ENCODE assay signal across 26 cellular contexts in the genomic region with DNA sequence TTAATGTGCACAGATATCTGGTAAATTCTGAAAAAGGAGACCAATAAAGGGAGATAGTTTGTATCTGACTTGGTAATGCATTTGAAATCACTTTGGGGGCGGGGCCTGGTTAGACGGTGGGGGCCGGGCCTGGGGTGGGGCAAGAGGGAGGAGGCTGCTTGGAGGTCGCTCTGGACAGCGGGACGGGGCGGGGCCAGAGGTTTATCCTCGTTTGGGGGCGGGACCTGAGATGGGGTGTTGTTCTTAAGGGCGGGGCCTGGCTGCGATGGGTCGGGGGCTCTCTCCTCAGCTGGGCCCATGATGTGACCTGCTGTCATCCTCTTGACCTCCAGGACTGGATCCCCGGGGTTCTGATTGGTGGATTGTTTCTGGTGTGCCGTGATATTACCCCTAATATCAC.
"Had no signal": no experiment of that assay in that cellular context is flagged by ENCODE, and none has a peak within 500 bp of the region (broad histone marks: within the 10 kb centered on the region; RNA-seq: fewer than 3 reads in every experiment).

No MANE protein-coding gene starts in this region.

- H3K79me2 ChIP-seq: parathyroid adenoma had no signal

- H2AFZ ChIP-seq: parathyroid adenoma had no signal

- H3K27me3 ChIP-seq: breast epithelium, esophagus muscularis mucosa, foreskin keratinocyte, heart right ventricle, spleen had no signal

- H3K36me3 Mint-ChIP-seq: immature natural killer cell had no signal

- DNase-seq: activated CD8-positive, alpha-beta memory T cell treated with anti-CD3 and anti-CD28 coated beads, Interleukin-2, amount 10 ng/mL, durations not matched to agents 7 days and 5 days; activated CD8-positive, alpha-beta T cell treated with anti-CD3 and anti-CD28 coated beads, Interleukin-2, amount 10 ng/mL, durations not matched to agents 7 days and 5 days; activated T-cell treated with anti-CD3 and anti-CD28 coated beads, Interleukin-2, amount 50 U/mL, for 48 hours; foreskin keratinocyte; heart right ventricle; immature natural killer cell; naive B cell; nephron progenitor cell; nucleus accumbens; right cardiac atrium; spleen; stimulated activated naive CD8-positive, alpha-beta T cell treated with anti-CD3 and anti-CD28 coated beads, Interleukin-15, Interleukin-2, amounts not matched to agents 100 U/mL and 50 U/mL, for 24 hours; T1000; trophoblast cell; WERI-Rb-1 had no signal

- H3K4me3 ChIP-seq: breast epithelium, esophagus muscularis mucosa, heart right ventricle, lung, spleen, thoracic aorta had no signal

- H3K27ac Mint-ChIP-seq: activated CD8-positive, alpha-beta memory T cell treated with anti-CD3 and anti-CD28 coated beads, Interleukin-2, amount 10 ng/mL, durations not matched to agents 7 days and 5 days; activated CD8-positive, alpha-beta T cell treated with anti-CD3 and anti-CD28 coated beads, Interleukin-2, amount 10 ng/mL, durations not matched to agents 7 days and 5 days; activated naive CD4-positive, alpha-beta T cell treated with anti-CD3 and anti-CD28 coated beads, Interleukin-2, amount 50 U/mL, for 24 hours; activated T-helper 2 cell treated with anti-CD3 and anti-CD28 coated beads, Interferon-gamma antibody, Interleukin-2, Interleukin-4, amounts not matched to agents 10 μg/mL and 5 μg/mL and 100 μg/mL, durations not matched to agents 14 hours and 24 hours and 36 hours; dendritic cell treated with granulocyte-macrophage colony-stimulating factor and Interleukin-4, amounts not matched to agents 40 ng/mL and 50 ng/mL, for 4 days; immature natural killer cell; naive B cell; nephron progenitor cell; T-helper 1 cell treated with Interleukin-12 subunit alpha and Interleukin-12 subunit beta and Interleukin-4 antibody, amounts not matched to agents 30 μg/mL and 1 μg/mL, for 36 hours had no signal

- ATAC-seq: activated CD8-positive, alpha-beta memory T cell treated with anti-CD3 and anti-CD28 coated beads, Interleukin-2, amount 10 ng/mL, durations not matched to agents 7 days and 5 days; activated CD8-positive, alpha-beta T cell treated with anti-CD3 and anti-CD28 coated beads, Interleukin-2, amount 10 ng/mL, durations not matched to agents 7 days and 5 days; foreskin keratinocyte; heart right ventricle; left lobe of liver; right cardiac atrium; stimulated activated naive CD8-positive, alpha-beta T cell treated with anti-CD3 and anti-CD28 coated beads, Interleukin-15, Interleukin-2, amounts not matched to agents 100 U/mL and 50 U/mL, for 24 hours had no signal

- H3K27me3 Mint-ChIP-seq: activated CD8-positive, alpha-beta memory T cell treated with anti-CD3 and anti-CD28 coated beads, Interleukin-2, amount 10 ng/mL, durations not matched to agents 7 days and 5 days; activated naive CD4-positive, alpha-beta T cell treated with anti-CD3 and anti-CD28 coated beads, Interleukin-2, amount 50 U/mL, for 24 hours; dendritic cell treated with granulocyte-macrophage colony-stimulating factor and Interleukin-4, amounts not matched to agents 40 ng/mL and 50 ng/mL, for 4 days had no signal

- H3K4me1 ChIP-seq: breast epithelium, foreskin keratinocyte, parathyroid adenoma had no signal

- H3K9me3 ChIP-seq: esophagus muscularis mucosa, thoracic aorta had no signal

- H3K4me3 Mint-ChIP-seq: activated CD8-positive, alpha-beta memory T cell treated with anti-CD3 and anti-CD28 coated beads, Interleukin-2, amount 10 ng/mL, durations not matched to agents 7 days and 5 days; activated CD8-positive, alpha-beta T cell treated with anti-CD3 and anti-CD28 coated beads, Interleukin-2, amount 10 ng/mL, durations not matched to agents 7 days and 5 days; activated naive CD4-positive, alpha-beta T cell treated with anti-CD3 and anti-CD28 coated beads, Interleukin-2, amount 50 U/mL, for 24 hours; central memory CD8-positive, alpha-beta T cell; dendritic cell treated with granulocyte-macrophage colony-stimulating factor and Interleukin-4, amounts not matched to agents 40 ng/mL and 50 ng/mL, for 4 days; immature natural killer cell; nephron progenitor cell; T-helper 1 cell treated with Interleukin-12 subunit alpha and Interleukin-12 subunit beta and Interleukin-4 antibody, amounts not matched to agents 30 μg/mL and 1 μg/mL, for 36 hours had no signal

- H3K27ac ChIP-seq: breast epithelium, esophagus muscularis mucosa, foreskin keratinocyte, heart right ventricle, parathyroid adenoma, spleen, thoracic aorta, WERI-Rb-1 had no signal

- H3K36me3 ChIP-seq: breast epithelium, esophagus muscularis mucosa, heart right ventricle, spleen, thoracic aorta had no signal
